In the genomic region with DNA sequence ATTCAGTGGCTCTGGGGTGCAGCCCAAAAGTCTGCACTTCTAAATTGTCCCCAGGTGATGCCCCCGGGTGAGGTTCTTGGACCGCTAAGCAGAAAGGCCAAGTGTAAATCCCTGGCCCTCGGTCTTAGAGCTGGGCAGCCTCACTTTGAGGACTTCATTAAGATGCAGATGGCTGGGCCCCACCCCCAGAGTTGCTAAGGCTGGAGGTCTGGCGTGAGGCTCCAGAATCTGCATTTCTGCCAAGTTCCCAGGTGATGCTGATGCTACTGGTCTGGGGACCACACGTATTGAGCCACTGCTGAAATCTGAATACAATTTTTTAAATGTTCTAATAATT, we compare ENCODE assay signal across 8 cellular contexts. TPM values are rescaled to one million over a fixed set of nuclear protein-coding genes. Genes with fewer than 3 reads are reported as not detected.
A peak's percentile ranks its signal among the peaks of the same experiment; 100 is the strongest.
DNase-seq lines count a peak whose midpoint lies in the region; ATAC-seq and TF ChIP-seq lines count a peak whose summit lies in the region.

No MANE protein-coding gene starts in this region.

- peak overlapping the region; percentile 99 for H3K4me2 ChIP-seq in smooth muscle cell

- peaks cover 10% of the 10 kb centered on the region for H3K79me2 ChIP-seq in smooth muscle cell (ENCODE audit: low read depth)

- no peak overlapping the region for H3K9ac ChIP-seq in smooth muscle cell (ENCODE audit: low read depth)

- peak overlapping the region; percentile 97 for H3K4me3 Mint-ChIP-seq in activated CD4-positive, alpha-beta T cell treated with anti-CD3 and anti-CD28 coated beads, Interleukin-2, amount 10 ng/mL, durations not matched to agents 7 days and 5 days

- H4K20me1 ChIP-seq in smooth muscle cell (ENCODE audit: low read depth): peaks cover 5% of the 10 kb centered on the region

- H3K9me3 ChIP-seq in smooth muscle cell (replicated peaks; ENCODE audit: low read depth): no peaks in the 10 kb centered on the region

- WGBS in smooth muscle cell (ENCODE audit: low lambda C conversion rate): 13% methylated on average over 5 of the region's 5 CpGs

- H3K4me3 ChIP-seq in smooth muscle cell: peak overlapping the region; percentile 70

- intact Hi-C loops in left ventricle myocardium superior (cut with micrococcal nuclease): no loop called here

- peaks cover 3% of the 10 kb centered on the region for H3K27me3 ChIP-seq in smooth muscle cell (ENCODE audit: low read depth)

- H3K4me1 Mint-ChIP-seq in activated CD4-positive, alpha-beta T cell treated with anti-CD3 and anti-CD28 coated beads, Interleukin-2, amount 10 ng/mL, durations not matched to agents 7 days and 5 days: peaks cover 37% of the 10 kb centered on the region

- peak overlapping the region; percentile 94 for H3K27ac Mint-ChIP-seq in activated CD4-positive, alpha-beta T cell treated with anti-CD3 and anti-CD28 coated beads, Interleukin-2, amount 10 ng/mL, durations not matched to agents 7 days and 5 days

- POLR2A ChIA-PET in activated CD4-positive, alpha-beta T cell treated with anti-CD3 and anti-CD28 coated beads, Interleukin-2, amount 10 ng/mL, durations not matched to agents 7 days and 5 days (lab: Charles Lee): no interaction called here

- no peak for TF ChIP-seq CTCF in smooth muscle cell (IDR thresholded peaks at IDR 0.05; ENCODE audit: borderline replicate concordance, insufficient read depth, poor library complexity, severe bottlenecking)

- H2AFZ ChIP-seq in smooth muscle cell (ENCODE audit: low read depth): no peak overlapping the region

- ATAC-seq in left ventricle myocardium superior (peak; percentile 7), GM19452 (IDR thresholded peaks at IDR 0.05; ENCODE audit: unreplicated experiment) (no peak), GM19351 (IDR thresholded peaks at IDR 0.05; ENCODE audit: unreplicated experiment) (no peak), HG02970 (IDR thresholded peaks at IDR 0.05; ENCODE audit: low FRiP score, unreplicated experiment) (no peak)

- CTCF ChIA-PET in activated CD4-positive, alpha-beta T cell treated with anti-CD3 and anti-CD28 coated beads, Interleukin-2, amount 10 ng/mL, durations not matched to agents 7 days and 5 days (lab: Charles Lee): no interaction called here

- DNase-seq in NCI-H146 (lab: John Stamatoyannopoulos, UW) (peak; percentile 34), NCI-H146 treated with DMSO at 0.1 percent for 48 hours (lab: John Stamatoyannopoulos, UW; ENCODE audit: unreplicated experiment) (no peak), left ventricle myocardium superior (no peak), smooth muscle cell (lab: John Stamatoyannopoulos, UW; ENCODE audit: unreplicated experiment) (no peak)
- DNase-seq in activated CD4-positive, alpha-beta T cell treated with anti-CD3 and anti-CD28 coated beads, Interleukin-2, amount 10 ng/mL, durations not matched to agents 7 days and 5 days: no peak

- H3K4me1 ChIP-seq in smooth muscle cell (ENCODE audit: low read depth): peaks cover 4% of the 10 kb centered on the region

- peaks cover 7% of the 10 kb centered on the region for H3K27me3 Mint-ChIP-seq in activated CD4-positive, alpha-beta T cell treated with anti-CD3 and anti-CD28 coated beads, Interleukin-2, amount 10 ng/mL, durations not matched to agents 7 days and 5 days

- peaks cover 2% of the 10 kb centered on the region for H3K9me3 Mint-ChIP-seq in activated CD4-positive, alpha-beta T cell treated with anti-CD3 and anti-CD28 coated beads, Interleukin-2, amount 10 ng/mL, durations not matched to agents 7 days and 5 days

- H3K36me3 Mint-ChIP-seq in activated CD4-positive, alpha-beta T cell treated with anti-CD3 and anti-CD28 coated beads, Interleukin-2, amount 10 ng/mL, durations not matched to agents 7 days and 5 days (ENCODE audit: low read depth): peaks cover 3% of the 10 kb centered on the region

- H3K27ac ChIP-seq in smooth muscle cell (ENCODE audit: low read depth): no peak overlapping the region

- no peaks in the 10 kb centered on the region for H3F3A ChIP-seq in smooth muscle cell (ENCODE audit: low read depth)

- H3K36me3 ChIP-seq in smooth muscle cell (ENCODE audit: low read depth): no peaks in the 10 kb centered on the region

RNA-seq across cellular contexts. Expression of a gene that starts 0.7 kb away (rescaled TPM):
- 10 to 100 TPM; 18.1 to 20.6 TPM for total RNA-seq in activated CD4-positive, alpha-beta T cell treated with anti-CD3 and anti-CD28 coated beads, Interleukin-2, amount 10 ng/mL, durations not matched to agents 7 days and 5 days
- total RNA-seq in left ventricle myocardium superior (6.4 TPM), smooth muscle cell (5.0 and 5.6 TPM in 2 replicates)
- polyA plus RNA-seq in smooth muscle cell: 1.4 TPM in 2 replicates
